In the genomic region with DNA sequence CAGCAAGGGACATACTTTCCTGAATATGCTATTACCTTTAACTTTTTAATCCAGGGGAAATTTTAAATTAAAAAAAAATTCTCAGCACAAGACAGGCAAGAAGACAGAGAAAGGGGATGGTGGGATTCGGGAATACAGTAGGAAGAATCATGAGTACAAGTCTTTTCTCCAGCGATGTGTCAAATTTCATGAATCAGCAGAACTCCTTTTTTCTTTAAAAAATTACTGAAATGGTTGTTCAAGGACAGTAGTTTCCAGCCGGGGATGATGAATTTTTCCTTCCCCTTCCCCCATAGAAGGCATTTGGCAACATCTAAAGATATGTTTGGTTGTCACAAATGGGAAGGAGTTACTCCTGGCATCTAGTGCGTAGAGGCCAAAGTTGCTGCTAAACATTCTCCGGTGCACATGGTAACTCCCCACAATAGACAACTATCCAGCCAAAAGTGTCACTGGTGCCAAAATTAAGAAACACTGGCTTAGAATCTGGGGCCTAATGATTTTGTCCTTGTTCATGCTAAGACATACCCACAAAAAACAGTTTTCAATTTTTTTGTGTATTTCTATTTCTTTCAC, we compare ENCODE assay signal across 27 cellular contexts.
"Had no signal": no experiment of that assay in that cellular context is flagged by ENCODE, and none has a peak within 500 bp of the region (broad histone marks: within the 10 kb centered on the region; RNA-seq: fewer than 3 reads in every experiment).

No MANE protein-coding gene starts in this region.

- ATAC-seq: naive thymus-derived CD4-positive, alpha-beta T cell; natural killer cell; pancreas; psoas muscle; sciatic nerve; stimulated activated memory B cell treated with anti-CD40 and anti-IgM and Interleukin-4, amounts not matched to agents 10 μg/mL and 1 μg/mL and 100 μg/mL, for 72 hours; stimulated activated naive CD8-positive, alpha-beta T cell treated with anti-CD3 and anti-CD28 coated beads, Interleukin-15, amount 100 ng/mL, for 72 hours; stimulated activated naive CD8-positive, alpha-beta T cell treated with anti-CD3 and anti-CD28 coated beads, Interleukin-15, Interleukin-2, amounts not matched to agents 100 U/mL and 50 U/mL, for 24 hours had no signal

- H3K27me3 ChIP-seq: neural progenitor cell, pancreas, spleen, thyroid gland, tibial nerve, upper lobe of left lung, uterus had no signal

- H3K9ac ChIP-seq: neural progenitor cell had no signal

- H3K36me3 Mint-ChIP-seq: naive thymus-derived CD4-positive, alpha-beta T cell; natural killer cell; neural progenitor cell; stimulated activated memory B cell treated with anti-CD40 and anti-IgM and Interleukin-4, amounts not matched to agents 10 μg/mL and 1 μg/mL and 100 μg/mL, for 72 hours had no signal

- H3K27ac Mint-ChIP-seq: naive thymus-derived CD4-positive, alpha-beta T cell; natural killer cell; nephron; neural progenitor cell; stimulated activated memory B cell treated with anti-CD40 and anti-IgM and Interleukin-4, amounts not matched to agents 10 μg/mL and 1 μg/mL and 100 μg/mL, for 72 hours; stimulated activated naive CD8-positive, alpha-beta T cell treated with anti-CD3 and anti-CD28 coated beads, Interleukin-15, amount 100 ng/mL, for 72 hours had no signal

- FAIRE-seq: pancreas had no signal

- H3K27me3 Mint-ChIP-seq: naive thymus-derived CD4-positive, alpha-beta T cell; stimulated activated memory B cell treated with anti-CD40 and anti-IgM and Interleukin-4, amounts not matched to agents 10 μg/mL and 1 μg/mL and 100 μg/mL, for 72 hours; stimulated activated naive CD8-positive, alpha-beta T cell treated with anti-CD3 and anti-CD28 coated beads, Interleukin-15, amount 100 ng/mL, for 72 hours had no signal

- H3K36me3 ChIP-seq: neural progenitor cell, pancreas, spleen, thoracic aorta, thyroid gland, tibial nerve, upper lobe of left lung, uterus had no signal

- H3K4me1 ChIP-seq: neural progenitor cell, pancreas, psoas muscle, spleen, thyroid gland, tibial nerve, upper lobe of left lung, uterus had no signal

- H3K27ac ChIP-seq: neural progenitor cell, pancreas, psoas muscle, skin epidermis, spleen, thoracic aorta, thyroid gland, tibial nerve, upper lobe of left lung, uterus had no signal

- H3K4me3 ChIP-seq: neural progenitor cell, pancreas, psoas muscle, skin epidermis, smooth muscle cell, spleen, thoracic aorta, thyroid gland, tibial nerve, upper lobe of left lung, uterus had no signal

- H3K4me1 Mint-ChIP-seq: naive thymus-derived CD4-positive, alpha-beta T cell; natural killer cell; neural progenitor cell; stimulated activated memory B cell treated with anti-CD40 and anti-IgM and Interleukin-4, amounts not matched to agents 10 μg/mL and 1 μg/mL and 100 μg/mL, for 72 hours; stimulated activated naive CD8-positive, alpha-beta T cell treated with anti-CD3 and anti-CD28 coated beads, Interleukin-15, amount 100 ng/mL, for 72 hours had no signal

- H2AFZ ChIP-seq: neural progenitor cell had no signal

- DNase-seq: naive thymus-derived CD4-positive, alpha-beta T cell; natural killer cell; occipital lobe; pancreas; psoas muscle; right cardiac atrium; spleen; stimulated activated CD4-positive, alpha-beta T cell treated with anti-CD3 and anti-CD28 coated beads, Interleukin-12 subunit alpha, Interleukin-12 subunit beta, amount 100 ng/mL, for 4 hours; stimulated activated CD4-positive, alpha-beta T cell treated with anti-CD3 and anti-CD28 coated beads, Interleukin-1b, Interleukin-23, amount 100 ng/mL, for 48 hours; stimulated activated CD4-positive, alpha-beta T cell treated with anti-CD3 and anti-CD28 coated beads, Interleukin-4, amount 100 ng/mL, for 1 hour; stimulated activated CD4-positive, alpha-beta T cell treated with anti-CD3 and anti-CD28 coated beads, Interleukin-4, amount 100 ng/mL, for 4 hours; stimulated activated CD8-positive, alpha-beta memory T cell treated with anti-CD3 and anti-CD28 coated beads, Interleukin-4, amount 100 ng/mL, for 48 hours; stimulated activated naive CD4-positive, alpha-beta T cell; stimulated activated naive CD8-positive, alpha-beta T cell treated with anti-CD3 and anti-CD28 coated beads, Interleukin-15, amount 100 ng/mL, for 72 hours; stimulated activated naive CD8-positive, alpha-beta T cell treated with anti-CD3 and anti-CD28 coated beads, Interleukin-15, Interleukin-2, amounts not matched to agents 100 U/mL and 50 U/mL, for 24 hours; thyroid gland; trophoblast cell; upper lobe of left lung; uterus had no signal

- H3K4me2 ChIP-seq: neural progenitor cell, smooth muscle cell had no signal

- H3K9me3 ChIP-seq: pancreas, psoas muscle, thoracic aorta, thyroid gland, tibial nerve, upper lobe of left lung, uterus had no signal

- H3K4me3 Mint-ChIP-seq: naive thymus-derived CD4-positive, alpha-beta T cell; natural killer cell; nephron; neural progenitor cell; stimulated activated memory B cell treated with anti-CD40 and anti-IgM and Interleukin-4, amounts not matched to agents 10 μg/mL and 1 μg/mL and 100 μg/mL, for 72 hours; stimulated activated naive CD8-positive, alpha-beta T cell treated with anti-CD3 and anti-CD28 coated beads, Interleukin-15, amount 100 ng/mL, for 72 hours had no signal
